Comparison of ENCODE assay signal across 28 cellular contexts in the genomic region with DNA sequence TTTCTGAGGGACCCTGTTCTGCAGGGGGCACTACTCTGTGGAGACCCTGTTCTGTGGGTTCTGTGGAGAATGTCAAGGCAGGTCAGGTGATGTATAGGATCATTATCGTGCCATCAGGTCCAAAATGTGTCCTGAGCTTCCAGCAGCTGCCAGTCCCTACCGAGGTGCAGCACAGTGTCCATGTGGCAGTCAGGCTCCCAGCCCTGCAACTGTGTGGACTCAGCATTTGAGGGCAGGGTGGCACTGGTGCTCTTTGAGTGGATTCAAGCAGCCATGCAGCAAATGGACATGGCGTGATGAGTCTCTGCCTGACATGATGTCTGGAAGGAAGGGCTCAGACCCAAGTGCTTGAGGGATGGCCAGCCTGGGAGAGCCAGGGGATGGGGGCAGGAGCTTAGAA.
"Had no signal": no experiment of that assay in that cellular context is flagged by ENCODE, and none has a peak within 500 bp of the region (broad histone marks: within the 10 kb centered on the region; RNA-seq: fewer than 3 reads in every experiment).

No MANE protein-coding gene starts in this region.

- H3K27ac ChIP-seq: ascending aorta, VCaP had no signal

- DNase-seq: activated B cell treated with CpG ODN at 0.5 μM for 24 hours; activated CD4-positive, alpha-beta memory T cell treated with anti-CD3 and anti-CD28 coated beads for 36 hours; activated CD4-positive, alpha-beta T cell treated with anti-CD3 and anti-CD28 coated beads for 4 hours; activated CD4-positive, alpha-beta T cell treated with anti-CD3 and anti-CD28 coated beads, Interleukin-2, amount 10 ng/mL, durations not matched to agents 24 days and 14 days; activated CD4-positive, alpha-beta T cell treated with anti-CD3 and anti-CD28 coated beads, Interleukin-2, amount 50 U/mL, for 1 hour; activated CD4-positive, alpha-beta T cell treated with anti-CD3 and anti-CD28 coated beads, Interleukin-2, amount 50 U/mL, for 4 hours; activated CD4-positive, CD25-positive, alpha-beta regulatory T cell treated with anti-CD3 and anti-CD28 coated beads, Interleukin-2, amount 50 U/mL, for 72 hours; activated CD8-positive, alpha-beta memory T cell treated with anti-CD3 and anti-CD28 coated beads, Interleukin-2, amount 50 U/mL, for 4 hours; activated CD8-positive, alpha-beta T cell treated with anti-CD3 and anti-CD28 coated beads for 36 hours; activated effector memory CD4-positive, alpha-beta T cell treated with Interleukin-2 at 50 U/mL for 16 hours; activated gamma-delta T cell; activated naive CD4-positive, alpha-beta T cell treated with anti-CD3 and anti-CD28 coated beads, Interleukin-2, amount 10 ng/mL, durations not matched to agents 7 days and 5 days; activated naive CD4-positive, alpha-beta T cell treated with Interleukin-2 at 50 U/mL for 16 hours; activated naive CD8-positive, alpha-beta T cell treated with anti-CD3 and anti-CD28 coated beads, Interleukin-2, amount 10 ng/mL, durations not matched to agents 7 days and 5 days; activated naive CD8-positive, alpha-beta T cell treated with anti-CD3 and anti-CD28 coated beads, Interleukin-2, amount 50 U/mL, for 24 hours; activated T-cell treated with anti-CD3 and anti-CD28 coated beads for 4 hours; activated T-cell treated with anti-CD3 and anti-CD28 coated beads, Interleukin-2, amount 50 U/mL, for 1 hour; activated T-cell treated with anti-CD3 and anti-CD28 coated beads, Interleukin-2, amount 50 U/mL, for 4 hours; activated T-cell treated with anti-CD3 and anti-CD28 coated beads, Interleukin-2, amount 50 U/mL, for 72 hours; amygdala; anterior cingulate cortex; central memory CD4-positive, alpha-beta T cell; T-cell; T-helper 2 cell; T-helper 9 cell had no signal

- H3K9me3 ChIP-seq: ascending aorta had no signal

- ATAC-seq: activated CD8-positive, alpha-beta T cell treated with anti-CD3 and anti-CD28 coated beads for 36 hours; activated naive CD8-positive, alpha-beta T cell treated with anti-CD3 and anti-CD28 coated beads, Interleukin-2, amount 50 U/mL, for 24 hours; activated T-cell treated with anti-CD3 and anti-CD28 coated beads, Interleukin-2, amount 50 U/mL, for 4 hours; activated T-cell treated with anti-CD3 and anti-CD28 coated beads, Interleukin-2, amount 50 U/mL, for 72 hours; T-cell had no signal

- H3K4me3 ChIP-seq: ascending aorta had no signal

- H3K4me1 ChIP-seq: ascending aorta had no signal

- FAIRE-seq: TTC549 had no signal

- H3K27me3 ChIP-seq: ascending aorta had no signal
